22 cellular contexts compared by ENCODE assay signal in genomic region chr2:172153161-172153560, GRCh38. TPM values are rescaled to one million over a fixed set of nuclear protein-coding genes. Genes with fewer than 3 reads are reported as not detected.
"Had no signal": no experiment of that assay in that cellular context is flagged by ENCODE, and none has a peak within 500 bp of the region (broad histone marks: within the 10 kb centered on the region; RNA-seq: fewer than 3 reads in every experiment).

No MANE protein-coding gene starts in this region.

- FAIRE-seq: bronchial epithelial cell had no signal

- DNase-seq: activated CD4-positive, alpha-beta T cell treated with anti-CD3 and anti-CD28 coated beads, Interleukin-2, amount 50 U/mL, for 4 hours; activated gamma-delta T cell treated with Interleukin-2 at 50 U/mL for 16 hours; cerebellar nuclear complex; effector CD4-positive, alpha-beta T cell; gastrocnemius medialis; head of caudate nucleus; left ventricle myocardium inferior; mammary epithelial cell; midbrain; right cardiac atrium; stomach; T-helper 9 cell; trophoblast cell; WERI-Rb-1 had no signal

- H3K4me1 ChIP-seq: gastrocnemius medialis, left ventricle myocardium inferior, prostate gland, stomach, vagina had no signal

- H3K9me3 ChIP-seq: gastrocnemius medialis, prostate gland, stomach, vagina had no signal

- H3K36me3 ChIP-seq: gastrocnemius medialis, left ventricle myocardium inferior, prostate gland, stomach, vagina, WERI-Rb-1 had no signal

- H3K4me3 ChIP-seq: gastrocnemius medialis, left ventricle myocardium inferior, prostate gland, stomach, vagina had no signal

- H3K27me3 ChIP-seq: gastrocnemius medialis, vagina had no signal

- H3K27ac ChIP-seq: gastrocnemius medialis, left ventricle myocardium inferior, prostate gland, stomach, vagina, WERI-Rb-1 had no signal

- ATAC-seq: activated naive CD4-positive, alpha-beta T cell treated with anti-CD3 and anti-CD28 coated beads, Interleukin-2, amount 50 U/mL, for 72 hours; gastrocnemius medialis; right cardiac atrium had no signal

RNA-seq across cellular contexts. Expression of gene DLX2, which starts 50.5 kb away (rescaled TPM):
- total RNA-seq: activated CD8-positive, alpha-beta memory T cell treated with anti-CD3 and anti-CD28 coated beads for 36 hours; activated naive CD4-positive, alpha-beta T cell treated with anti-CD3 and anti-CD28 coated beads, Interleukin-2, amount 50 U/mL, for 72 hours; activated T-helper 1 cell treated with anti-CD3 and anti-CD28 coated beads, Interleukin-12 subunit alpha, Interleukin-12 subunit beta, Interleukin-2, Interleukin-4 antibody, amounts not matched to agents 30 ng/mL and 10 ng/mL and 1 ng/mL, durations not matched to agents 14 hours and 24 hours and 36 hours; bronchial epithelial cell; gastrocnemius medialis; left ventricle myocardium inferior; right cardiac atrium; skeletal muscle tissue; stomach; vagina had no signal
- polyA plus RNA-seq: esophagus, right cardiac atrium had no signal
